21 cellular contexts compared by ENCODE assay signal in genomic region chr20:24957326-24957996, GRCh38. TPM values are rescaled to one million over a fixed set of nuclear protein-coding genes. Genes with fewer than 3 reads are reported as not detected.
DNase-seq lines count a peak whose midpoint lies in the region; ATAC-seq lines count a peak whose summit lies in the region.
"Had no signal": no experiment of that assay in that cellular context is flagged by ENCODE, and none has a peak within 500 bp of the region (broad histone marks: within the 10 kb centered on the region; RNA-seq: fewer than 3 reads in every experiment).

No MANE protein-coding gene starts in this region.

- H3K4me1 Mint-ChIP-seq in activated T-helper 2 cell treated with anti-CD3 and anti-CD28 coated beads, Interferon-gamma antibody, Interleukin-2, Interleukin-4, amounts not matched to agents 10 μg/mL and 5 μg/mL and 100 μg/mL, durations not matched to agents 14 hours and 24 hours and 36 hours (ENCODE audit: low read depth) = peaks cover 40% of the 10 kb centered on the region
- H3K4me1 Mint-ChIP-seq: mesothelial cell of epicardium, neural progenitor cell had no signal

- peak; percentile 56 for DNase-seq in cardiac septum (ENCODE audit: low spot score)
- no peak for DNase-seq in right cardiac atrium
- no peak for DNase-seq in activated T-helper 2 cell treated with anti-CD3 and anti-CD28 coated beads, Interferon-gamma antibody, Interleukin-2, Interleukin-4, amounts not matched to agents 10 μg/mL and 5 μg/mL and 100 μg/mL, durations not matched to agents 14 hours and 24 hours and 36 hours (ENCODE audit: low spot score)
- DNase-seq in mucosa of gallbladder (ENCODE audit: low spot score) = peak; percentile 9
- DNase-seq in GM03348 (ENCODE audit: low spot score) = no peak
- DNase-seq: activated gamma-delta T cell treated with Interleukin-2 at 50 U/mL for 16 hours; COR-L47; HCEC 1CT; hypothalamus; KG1; MV-4-11; NCI-H187 treated with DMSO at 0.1 percent for 48 hours; stimulated activated CD4-positive, alpha-beta T cell treated with anti-CD3 and anti-CD28 coated beads, Interleukin-15, amount 100 ng/mL, for 24 hours; stimulated activated naive CD4-positive, alpha-beta T cell had no signal

- ATAC-seq in right cardiac atrium (no peak), GM19455 (IDR thresholded peaks at IDR 0.05; ENCODE audit: unreplicated experiment) (no peak)
- ATAC-seq in activated CD4-positive, CD25-positive, alpha-beta regulatory T cell treated with anti-CD3 and anti-CD28 coated beads, Interleukin-2, amount 50 U/mL, for 24 hours = no peak

- H3K27ac ChIP-seq in right cardiac atrium (ENCODE audit: low read length) = no peak overlapping the region
- H3K27ac ChIP-seq: neural progenitor cell, upper lobe of left lung had no signal

- intact Hi-C loops in cardiac septum (cut with DNase I) = no loop called here
- intact Hi-C loops in right cardiac atrium (cut with DNase I) = no loop called here
- intact Hi-C loops in activated T-helper 2 cell treated with anti-CD3 and anti-CD28 coated beads, Interferon-gamma antibody, Interleukin-2, Interleukin-4, amounts not matched to agents 10 μg/mL and 5 μg/mL and 100 μg/mL, durations not matched to agents 14 hours and 24 hours and 36 hours (cut with micrococcal nuclease) = no loop called here

- no peak overlapping the region for H3K4me3 Mint-ChIP-seq in activated T-helper 2 cell treated with anti-CD3 and anti-CD28 coated beads, Interferon-gamma antibody, Interleukin-2, Interleukin-4, amounts not matched to agents 10 μg/mL and 5 μg/mL and 100 μg/mL, durations not matched to agents 14 hours and 24 hours and 36 hours (ENCODE audit: low read depth)
- H3K4me3 Mint-ChIP-seq: mesothelial cell of epicardium, neural progenitor cell had no signal

- H3K27ac Mint-ChIP-seq in activated T-helper 2 cell treated with anti-CD3 and anti-CD28 coated beads, Interferon-gamma antibody, Interleukin-2, Interleukin-4, amounts not matched to agents 10 μg/mL and 5 μg/mL and 100 μg/mL, durations not matched to agents 14 hours and 24 hours and 36 hours = peak overlapping the region; percentile 26
- H3K27ac Mint-ChIP-seq: mesothelial cell of epicardium, neural progenitor cell had no signal

- no peaks in the 10 kb centered on the region for H3K9me3 ChIP-seq in right cardiac atrium (ENCODE audit: control insufficient read depth, low read length)
- H3K9me3 ChIP-seq: upper lobe of left lung had no signal

- H3K36me3 Mint-ChIP-seq in activated T-helper 2 cell treated with anti-CD3 and anti-CD28 coated beads, Interferon-gamma antibody, Interleukin-2, Interleukin-4, amounts not matched to agents 10 μg/mL and 5 μg/mL and 100 μg/mL, durations not matched to agents 14 hours and 24 hours and 36 hours (ENCODE audit: low read depth) = peaks cover 81% of the 10 kb centered on the region

- H3K4me1 ChIP-seq in right cardiac atrium (ENCODE audit: control insufficient read depth, insufficient read depth, low read length) = no peaks in the 10 kb centered on the region
- H3K4me1 ChIP-seq: neural progenitor cell had no signal

- H3K27me3 Mint-ChIP-seq in activated T-helper 2 cell treated with anti-CD3 and anti-CD28 coated beads, Interferon-gamma antibody, Interleukin-2, Interleukin-4, amounts not matched to agents 10 μg/mL and 5 μg/mL and 100 μg/mL, durations not matched to agents 14 hours and 24 hours and 36 hours (ENCODE audit: low read depth) = no peaks in the 10 kb centered on the region

- 91% methylated on average over 18 of the region's 18 CpGs for WGBS in right cardiac atrium

- no peaks in the 10 kb centered on the region for H3K9me3 Mint-ChIP-seq in activated T-helper 2 cell treated with anti-CD3 and anti-CD28 coated beads, Interferon-gamma antibody, Interleukin-2, Interleukin-4, amounts not matched to agents 10 μg/mL and 5 μg/mL and 100 μg/mL, durations not matched to agents 14 hours and 24 hours and 36 hours
- H3K9me3 Mint-ChIP-seq: mesothelial cell of epicardium, neural progenitor cell had no signal

- no peak overlapping the region for H3K4me3 ChIP-seq in right cardiac atrium (ENCODE audit: low read length)
- H3K4me3 ChIP-seq: neural progenitor cell, upper lobe of left lung had no signal

- H3K27me3 ChIP-seq in right cardiac atrium (ENCODE audit: control insufficient read depth, insufficient read depth) = no peaks in the 10 kb centered on the region
- H3K27me3 ChIP-seq: neural progenitor cell, upper lobe of left lung had no signal

RNA-seq across cellular contexts. Expression of gene CST7, which starts 8.4 kb away (rescaled TPM):
- total RNA-seq in cardiac septum (1.6 TPM), right cardiac atrium (1 to 10 TPM in 2 of 4 donors, under 1 TPM in 2; 0.45 to 1.5 (median 0.90) TPM), mucosa of gallbladder (4.3 TPM)
- 1.1 TPM for polyA plus RNA-seq in right cardiac atrium
- 115 and 121 TPM in 2 replicates for total RNA-seq in activated T-helper 2 cell treated with anti-CD3 and anti-CD28 coated beads, Interferon-gamma antibody, Interleukin-2, Interleukin-4, amounts not matched to agents 10 μg/mL and 5 μg/mL and 100 μg/mL, durations not matched to agents 14 hours and 24 hours and 36 hours
- total RNA-seq: kidney epithelial cell, mesothelial cell of epicardium, NCI-H460 had no signal

RNA-seq across cellular contexts. Expression of gene APMAP, which starts 35.1 kb away (rescaled TPM):
- total RNA-seq in cardiac septum (28.2 TPM), right cardiac atrium (10 to 100 TPM; 32.8 to 35.1 (median 34.8) TPM), mucosa of gallbladder (68.8 TPM)
- polyA plus RNA-seq in right cardiac atrium = 28.0 TPM
- 48.5 and 48.8 TPM in 2 replicates for total RNA-seq in activated T-helper 2 cell treated with anti-CD3 and anti-CD28 coated beads, Interferon-gamma antibody, Interleukin-2, Interleukin-4, amounts not matched to agents 10 μg/mL and 5 μg/mL and 100 μg/mL, durations not matched to agents 14 hours and 24 hours and 36 hours

Comparison
In these comparisons a context has a peak if more than half of its experiments do, and no peak if none do; other contexts are left out.
1. DNase-seq: peak in cardiac septum (single experiment) and mucosa of gallbladder (single experiment); none in right cardiac atrium (0 of 3), activated T-helper 2 cell treated with anti-CD3 and anti-CD28 coated beads, Interferon-gamma antibody, Interleukin-2, Interleukin-4, amounts not matched to agents 10 μg/mL and 5 μg/mL and 100 μg/mL, durations not matched to agents 14 hours and 24 hours and 36 hours (single experiment) and GM03348 (single experiment).
2. RNA of gene CST7, which starts 8.4 kb away (total RNA-seq): 115 to 121 TPM in activated T-helper 2 cell treated with anti-CD3 and anti-CD28 coated beads, Interferon-gamma antibody, Interleukin-2, Interleukin-4, amounts not matched to agents 10 μg/mL and 5 μg/mL and 100 μg/mL, durations not matched to agents 14 hours and 24 hours and 36 hours; 4.3 TPM in mucosa of gallbladder (single experiment), 1.6 TPM in cardiac septum (single experiment) and 0.45 to 1.5 TPM in right cardiac atrium; every median in the first group is over 10 times any median in the second.